1 cellular context compared by ENCODE assay signal in genomic region chr1:65265296-65266271, GRCh38.
TF ChIP-seq lines count a peak whose summit lies in the region.

No MANE protein-coding gene starts in this region.

TF ChIP-seq in H1, 55 proteins besides CTCF, POLR2A, EP300 and RAD21:
- TF ChIP-seq TEAD4 (IDR thresholded peaks at IDR 0.05; ENCODE audit: low read depth, low read length) (no peak), TBP (IDR thresholded peaks at IDR 0.05; ENCODE audit: low read depth, low read length) (peak; percentile 53; the same call in 1 of the 2 replicates), BRCA1 (IDR thresholded peaks at IDR 0.05; ENCODE audit: low read depth, low read length) (no peak), ZNF274 (IDR thresholded peaks at IDR 0.05; ENCODE audit: borderline replicate concordance, extremely low read depth, low read length) (no peak), CHD1 (IDR thresholded peaks at IDR 0.05; ENCODE audit: low read depth, low read length) (no peak), SUZ12 (IDR thresholded peaks at IDR 0.05; ENCODE audit: low read length) (no peak), CBX8 (IDR thresholded peaks at IDR 0.05; ENCODE audit: borderline replicate concordance, low read depth, low read length) (no peak), GABPA (IDR thresholded peaks at IDR 0.05; ENCODE audit: borderline replicate concordance, insufficient read depth, low read length) (0 out of 2 replicates have a peak, but pooled peaks have one; percentile 60), SP4 (IDR thresholded peaks at IDR 0.05; ENCODE audit: low read length) (peak; percentile 75; the same call in 1 of the 2 replicates), BACH1 (IDR thresholded peaks at IDR 0.05; ENCODE audit: low read length) (no peak; the same call in 1 of the 2 replicates), EGR1 (IDR thresholded peaks at IDR 0.05; ENCODE audit: borderline replicate concordance, low read depth, low read length) (no peak), PHF8 (conservative IDR thresholded peaks at IDR 0.05; ENCODE audit: low read depth, low read length) (peak; percentile 61), NANOG (IDR thresholded peaks at IDR 0.05; ENCODE audit: insufficient read depth, low read depth, low read length, poor library complexity, severe bottlenecking) (no peak), KDM1A (IDR thresholded peaks at IDR 0.05; ENCODE audit: borderline replicate concordance, low read length) (0 out of 2 replicates have a peak, but pooled peaks have one; percentile 18), RXRA (IDR thresholded peaks at IDR 0.05; ENCODE audit: insufficient read depth, low read depth, low read length) (no peak), POLR2AphosphoS5 (IDR thresholded peaks at IDR 0.05; ENCODE audit: low read depth, low read length) (peak; percentile 64; the same call in 1 of the 2 replicates), RNF2 (IDR thresholded peaks at IDR 0.05; ENCODE audit: borderline replicate concordance, low read depth, low read length, missing control alignments, poor library complexity, severe bottlenecking) (no peak), CBX5 (IDR thresholded peaks at IDR 0.05; ENCODE audit: low read depth, low read length) (no peak), HDAC6 (IDR thresholded peaks at IDR 0.05; ENCODE audit: low read depth, low read length) (no peak), CHD7 (IDR thresholded peaks at IDR 0.05; ENCODE audit: insufficient replicate concordance, low read length) (no peak), HDAC2 (IDR thresholded peaks at IDR 0.05; ENCODE audit: borderline replicate concordance in 1 of 2, low read depth in 2 of 2, low read length in 2 of 2) (peak in 1 of 2 experiments; percentile 73; a peak in 1 of 4 replicates), ATF3 (IDR thresholded peaks at IDR 0.05; ENCODE audit: insufficient read depth, low read depth, low read length) (no peak), CTBP2 (IDR thresholded peaks at IDR 0.05; ENCODE audit: borderline replicate concordance, insufficient read depth, insufficient read length, low read length) (no peak), RBBP5 (IDR thresholded peaks at IDR 0.05; ENCODE audit: borderline replicate concordance, low read depth, low read length) (peak; percentile 97), SIN3A (conservative IDR thresholded peaks at IDR 0.05 in 1 of 2, IDR thresholded peaks at IDR 0.05 in 1 of 2; ENCODE audit: low read depth in 1 of 2, low read length in 2 of 2) (no peak; a peak in 2 of 4 replicates), NRF1 (IDR thresholded peaks at IDR 0.05; ENCODE audit: low read depth, low read length) (0 out of 2 replicates have a peak, but pooled peaks have one; percentile 18), CEBPB (IDR thresholded peaks at IDR 0.05; ENCODE audit: low read depth, low read length) (no peak), SP2 (IDR thresholded peaks at IDR 0.05; ENCODE audit: low read length) (no peak), MAX (IDR thresholded peaks at IDR 0.05) (peak; percentile 97), GTF2F1 (IDR thresholded peaks at IDR 0.05; ENCODE audit: borderline replicate concordance, low read depth, low read length) (no peak), KDM5A (IDR thresholded peaks at IDR 0.05; ENCODE audit: low read length) (no peak), USF2 (IDR thresholded peaks at IDR 0.05; ENCODE audit: low read length) (no peak), E2F6 (IDR thresholded peaks at IDR 0.05) (peak; percentile 92), BCL11A (IDR thresholded peaks at IDR 0.05; ENCODE audit: low read depth in 2 of 2, low read length in 2 of 2) (no peak), TAF1 (IDR thresholded peaks at IDR 0.05; ENCODE audit: low read depth, low read length) (peak; percentile 59; the same call in 1 of the 2 replicates), CREB1 (IDR thresholded peaks at IDR 0.05) (peak; percentile 69), TCF12 (IDR thresholded peaks at IDR 0.05; ENCODE audit: low read depth, low read length) (peak; percentile 73; the same call in 1 of the 2 replicates), JUND (IDR thresholded peaks at IDR 0.05; ENCODE audit: low read length) (no peak), ASH2L (IDR thresholded peaks at IDR 0.05; ENCODE audit: low read length) (peak; percentile 95), SRF (IDR thresholded peaks at IDR 0.05; ENCODE audit: low read depth, low read length) (no peak), SP1 (IDR thresholded peaks at IDR 0.05; ENCODE audit: low read depth, low read length) (peak; percentile 16; the same call in 1 of the 2 replicates), SIX5 (IDR thresholded peaks at IDR 0.05; ENCODE audit: low read depth, low read length) (no peak), KDM4A (IDR thresholded peaks at IDR 0.05; ENCODE audit: low read depth, low read length, severe bottlenecking) (peak; percentile 81), FOSL1 (IDR thresholded peaks at IDR 0.05; ENCODE audit: insufficient read depth, low read depth, low read length) (no peak), ATF2 (IDR thresholded peaks at IDR 0.05; ENCODE audit: low read length) (no peak)
